In the genomic region with DNA sequence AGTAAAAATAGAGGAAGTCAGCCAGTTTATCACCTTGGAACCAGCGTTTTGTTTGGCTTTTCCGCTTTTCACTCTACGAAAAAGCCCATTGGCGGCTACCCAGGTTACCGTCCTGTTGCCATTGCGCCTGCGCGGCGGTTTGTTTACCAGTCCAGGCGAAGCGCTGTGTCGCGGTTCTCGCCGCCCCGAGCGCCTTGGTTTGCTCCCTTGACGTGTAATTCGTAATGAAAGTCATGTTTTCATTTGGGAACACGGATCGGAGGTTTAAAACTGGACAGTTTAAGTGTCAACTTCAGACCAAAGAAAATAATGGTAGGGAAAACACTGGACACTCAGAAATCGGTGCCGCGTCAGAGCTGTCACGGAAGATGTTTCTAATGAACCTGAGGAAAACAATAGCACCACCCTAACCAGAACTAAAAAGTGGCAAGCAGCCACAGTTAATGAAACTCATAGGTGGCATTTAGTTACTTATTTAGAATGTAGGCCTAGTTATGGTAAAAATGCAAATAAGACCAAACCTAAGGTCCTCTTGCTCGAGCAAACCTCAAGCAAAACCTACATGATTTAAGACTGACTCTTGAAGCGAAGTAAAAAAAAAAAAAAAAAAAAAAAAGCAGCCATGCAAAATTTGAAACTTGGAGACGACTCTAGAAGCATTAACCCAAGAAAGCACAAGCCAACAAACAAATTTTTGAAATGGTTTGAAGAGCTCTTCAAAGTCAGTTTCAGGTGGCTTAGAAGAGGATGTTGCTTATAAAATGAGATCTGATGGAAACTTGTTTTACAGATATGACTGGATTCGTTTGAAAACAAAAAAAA, we compare ENCODE assay signal across 8 cellular contexts. TPM values are rescaled to one million over a fixed set of nuclear protein-coding genes. Genes with fewer than 3 reads are reported as not detected.
DNase-seq lines count a peak whose midpoint lies in the region; ATAC-seq and TF ChIP-seq lines count a peak whose summit lies in the region.

No MANE protein-coding gene starts in this region.

- no peak overlapping the region for H2BK15ac ChIP-seq in H9 (ENCODE audit: low read depth, low read length)

- no peaks in the 10 kb centered on the region for H3K79me1 ChIP-seq in H9 (ENCODE audit: insufficient read depth, low read depth, low read length, poor library complexity, severe bottlenecking)

- peak overlapping the region; percentile 91 for H3K4me3 ChIP-seq in SK-N-MC
- H3K4me3 ChIP-seq in osteoblast (ENCODE audit: insufficient read depth, low read length) = peak overlapping the region; percentile 82
- peak overlapping the region; percentile 75 for H3K4me3 ChIP-seq in thoracic aorta

- no peak overlapping the region for H2BK12ac ChIP-seq in H9 (ENCODE audit: insufficient read length, low read depth, low read length)

- no peak overlapping the region for H3K18ac ChIP-seq in H9 (ENCODE audit: insufficient read length, low read depth, low read length)

- no peak overlapping the region for H3K23ac ChIP-seq in H9 (ENCODE audit: insufficient read length, low read depth, low read length)

- no peak overlapping the region for H3T11ph ChIP-seq in H9 (ENCODE audit: low read length)

- H3K4me1 ChIP-seq in H9 (ENCODE audit: insufficient read depth, low read length) = no peaks in the 10 kb centered on the region; the same call in 1 of the 2 replicates
- peaks cover 22% of the 10 kb centered on the region for H3K4me1 ChIP-seq in osteoblast (ENCODE audit: insufficient read depth, low read length)
- H3K4me1 ChIP-seq in thoracic aorta (ENCODE audit: control insufficient read depth in 1 of 2, low read depth in 2 of 2) = peaks cover 6 to 12% of the 10 kb centered on the region in 2 donors

- H3K27me3 ChIP-seq in H9 (ENCODE audit: insufficient read depth, low read length) (no peaks in the 10 kb centered on the region), osteoblast (ENCODE audit: insufficient read depth, low read length) (no peaks in the 10 kb centered on the region), thoracic aorta (replicated peaks; ENCODE audit: insufficient read depth) (no peaks in the 10 kb centered on the region)

- no peak overlapping the region; the same call in 1 of the 2 replicates for H3K4ac ChIP-seq in H9 (ENCODE audit: low read depth, low read length)

- H2BK120ac ChIP-seq in H9 (ENCODE audit: low read depth, low read length, poor library complexity, severe bottlenecking) = no peak overlapping the region

- peaks cover 8% of the 10 kb centered on the region for H3K23me2 ChIP-seq in H9 (ENCODE audit: insufficient read length, low read depth, low read length, poor library complexity, severe bottlenecking)

- H3K4me2 ChIP-seq in H9 (ENCODE audit: insufficient read depth, insufficient read length, low read length) (peak overlapping the region; percentile 60), osteoblast (ENCODE audit: insufficient read depth, low read length) (peak overlapping the region; percentile 100)

- H3K36me3 Mint-ChIP-seq in H9 (ENCODE audit: insufficient read depth in 1 of 3, low read depth in 3 of 3) (no peaks in the 10 kb centered on the region; a peak in 1 of 7 replicates), glutamatergic neuron (ENCODE audit: unreplicated experiment) (no peaks in the 10 kb centered on the region)
- H3K36me3 Mint-ChIP-seq in activated naive CD4-positive, alpha-beta T cell treated with anti-CD3 and anti-CD28 coated beads, Interleukin-2, amount 50 U/mL, for 24 hours = peaks cover 2% of the 10 kb centered on the region

- no peaks in the 10 kb centered on the region for H3K9me3 ChIP-seq in H9 (ENCODE audit: control insufficient read depth, low read depth, low read length)
- H3K9me3 ChIP-seq in SK-N-MC (ENCODE audit: low read depth, low read length) = no peaks in the 10 kb centered on the region
- no peaks in the 10 kb centered on the region for H3K9me3 ChIP-seq in osteoblast (ENCODE audit: low read depth, low read length)
- H3K9me3 ChIP-seq in thoracic aorta = no peaks in the 10 kb centered on the region

- H3K36me3 ChIP-seq in SK-N-MC (ENCODE audit: insufficient read depth, low read length) = no peaks in the 10 kb centered on the region
- no peaks in the 10 kb centered on the region for H3K36me3 ChIP-seq in osteoblast (ENCODE audit: insufficient read depth, low read length)
- H3K36me3 ChIP-seq in thoracic aorta = no peaks in the 10 kb centered on the region

- H3K4me1 Mint-ChIP-seq in H9 (peaks cover 22 to 27% of the 10 kb centered on the region in 2 experiments), glutamatergic neuron (ENCODE audit: low read depth, unreplicated experiment) (no peaks in the 10 kb centered on the region)
- H3K4me1 Mint-ChIP-seq in activated naive CD4-positive, alpha-beta T cell treated with anti-CD3 and anti-CD28 coated beads, Interleukin-2, amount 50 U/mL, for 24 hours = peaks cover 42% of the 10 kb centered on the region

- peak overlapping the region; percentile 37; the same call in 1 of the 2 replicates for H3K14ac ChIP-seq in H9 (ENCODE audit: insufficient read depth, low read length)

- no peak overlapping the region for H2BK5ac ChIP-seq in H9 (ENCODE audit: insufficient read length, low read length)

- H3K27me3 Mint-ChIP-seq in H9 (ENCODE audit: low read depth) = no peaks in the 10 kb centered on the region
- H3K27me3 Mint-ChIP-seq in activated naive CD4-positive, alpha-beta T cell treated with anti-CD3 and anti-CD28 coated beads, Interleukin-2, amount 50 U/mL, for 24 hours = no peaks in the 10 kb centered on the region
- no peaks in the 10 kb centered on the region for H3K27me3 Mint-ChIP-seq in glutamatergic neuron (ENCODE audit: unreplicated experiment)

- H3K9ac ChIP-seq in H9 (ENCODE audit: extremely low read depth, insufficient read length, low read length) (peak overlapping the region; percentile 79), SK-N-MC (ENCODE audit: insufficient read length) (peak overlapping the region; percentile 77)

- ATAC-seq in thoracic aorta (ENCODE audit: insufficient number of reproducible peaks, low FRiP score, low read depth) = peak; percentile 94

- no peak overlapping the region for H4K8ac ChIP-seq in H9 (replicated peaks; ENCODE audit: insufficient read length, low read depth, low read length)

- H3K56ac ChIP-seq in H9 (ENCODE audit: insufficient read length, low read depth, low read length) = no peak overlapping the region

- H4K5ac ChIP-seq in H9 (ENCODE audit: insufficient read length, low read depth, low read length) = no peak overlapping the region

- H3K27ac Mint-ChIP-seq in H9 (peak overlapping the region; percentile 85 to 98 (median 90)), glutamatergic neuron (ENCODE audit: unreplicated experiment) (peak overlapping the region; percentile 94)
- H3K27ac Mint-ChIP-seq in activated naive CD4-positive, alpha-beta T cell treated with anti-CD3 and anti-CD28 coated beads, Interleukin-2, amount 50 U/mL, for 24 hours = peak overlapping the region; percentile 96

- no peak overlapping the region for H4K91ac ChIP-seq in H9 (ENCODE audit: insufficient read length, low read depth, low read length)

- TF ChIP-seq CTCF in H9 (conservative IDR thresholded peaks at IDR 0.05) (no peak), glutamatergic neuron (IDR thresholded peaks at IDR 0.05; ENCODE audit: partially characterized antibody, unreplicated experiment) (no peak), osteoblast (IDR thresholded peaks at IDR 0.05; ENCODE audit: extremely low read depth, low read depth, low read length) (no peak), thoracic aorta (IDR thresholded peaks at IDR 0.05) (no peak)

- H4K20me1 ChIP-seq in H9 (ENCODE audit: control insufficient read depth, insufficient read depth, insufficient read length) = no peaks in the 10 kb centered on the region
- no peaks in the 10 kb centered on the region for H4K20me1 ChIP-seq in osteoblast (ENCODE audit: insufficient read depth, low read length)

- no CpG with 5 or more reads among the region's 29 CpGs for WGBS in H9 (ENCODE audit: extremely low coverage, insufficient read length, low lambda C conversion rate)

- H3K4me3 Mint-ChIP-seq in H9 = peak overlapping the region; percentile 79 to 84
- peak overlapping the region; percentile 89 for H3K4me3 Mint-ChIP-seq in activated naive CD4-positive, alpha-beta T cell treated with anti-CD3 and anti-CD28 coated beads, Interleukin-2, amount 50 U/mL, for 24 hours
- H3K4me3 Mint-ChIP-seq in glutamatergic neuron (ENCODE audit: unreplicated experiment) = peak overlapping the region; percentile 97

- H3K9me3 Mint-ChIP-seq in H9 (peaks cover 0 to 3% of the 10 kb centered on the region in 2 experiments; a peak in 1 of 5 replicates), glutamatergic neuron (ENCODE audit: unreplicated experiment) (no peaks in the 10 kb centered on the region)
- no peaks in the 10 kb centered on the region for H3K9me3 Mint-ChIP-seq in activated naive CD4-positive, alpha-beta T cell treated with anti-CD3 and anti-CD28 coated beads, Interleukin-2, amount 50 U/mL, for 24 hours

- DNase-seq in EL (peak; percentile 84), H9 (peak; percentile 89), M059J (ENCODE audit: low read depth) (peak; percentile 89), SK-N-MC (ENCODE audit: low read depth, low spot score) (no peak), glutamatergic neuron (peak; percentile 91), osteoblast (ENCODE audit: insufficient read length, low spot score, missing footprints) (peak; percentile 58), thoracic aorta (ENCODE audit: low spot score) (peak; percentile 55)

- no peak overlapping the region for H3K27ac ChIP-seq in H9 (ENCODE audit: insufficient read length, low read depth, low read length)
- no peak overlapping the region for H3K27ac ChIP-seq in SK-N-MC
- H3K27ac ChIP-seq in osteoblast (ENCODE audit: low read depth, low read length) = peak overlapping the region; percentile 100
- H3K27ac ChIP-seq in thoracic aorta = peak overlapping the region; percentile 87 to 97

- H3K79me2 ChIP-seq in H9 (ENCODE audit: insufficient read depth, low read length) (no peaks in the 10 kb centered on the region), osteoblast (ENCODE audit: insufficient read depth, low read length) (no peaks in the 10 kb centered on the region)

- H2AK5ac ChIP-seq in H9 (ENCODE audit: insufficient read length, low read length) = no peak overlapping the region

- H2AFZ ChIP-seq in H9 (ENCODE audit: low read length) = no peak overlapping the region
- peak overlapping the region; percentile 100 for H2AFZ ChIP-seq in osteoblast (ENCODE audit: low read length)

- no peak overlapping the region for H2BK20ac ChIP-seq in H9 (ENCODE audit: low read depth, low read length, poor library complexity, severe bottlenecking)

RNA-seq across cellular contexts. Expression of a gene that starts 0.8 kb away (rescaled TPM):
- total RNA-seq in H9 (2021) (20.4 and 23.4 TPM in 2 replicates), glutamatergic neuron (ENCODE audit: unreplicated experiment) (12.4 TPM), osteoblast (under 0.01 and 0.36 TPM in 2 replicates), thoracic aorta (under 1 TPM in 1 of 2 donors, not detected in 1; 0.35 TPM)
- 5.2 and 7.1 TPM in 2 replicates for total RNA-seq in M059J (2014; rRNA removed; shearing (Covaris generic))

RNA-seq across cellular contexts. Expression of a gene that starts 20.4 kb away (rescaled TPM):
- total RNA-seq in H9 (2021) (27.7 and 28.3 TPM in 2 replicates), glutamatergic neuron (ENCODE audit: unreplicated experiment) (36.0 TPM), osteoblast (44.5 and 52.8 TPM in 2 replicates), thoracic aorta (10 to 100 TPM; 61.9 to 63.5 TPM)
- 34.8 and 48.4 TPM in 2 replicates for total RNA-seq in M059J (2014; rRNA removed; shearing (Covaris generic))

Comparison
In these comparisons a context has a peak if more than half of its experiments do, and no peak if none do; other contexts are left out.
1. H3K27ac ChIP-seq: peak in osteoblast (single experiment) and thoracic aorta (2 of 2); none in H9 (single experiment) and SK-N-MC (single experiment).
2. Peak in every context shown above with its lines, with median percentiles within 50 percentile points of each other: H3K27ac Mint-ChIP-seq, H3K4me3 Mint-ChIP-seq and H3K4me3 ChIP-seq.